ENCODE assay signal across 25 cellular contexts in genomic region chr2:70905443-70905842, GRCh38. TPM values are rescaled to one million over a fixed set of nuclear protein-coding genes. Genes with fewer than 3 reads are reported as not detected.
"Had no signal": no experiment of that assay in that cellular context is flagged by ENCODE, and none has a peak within 500 bp of the region (broad histone marks: within the 10 kb centered on the region; RNA-seq: fewer than 3 reads in every experiment).

No MANE protein-coding gene starts in this region.

- H3K4me3 ChIP-seq: adrenal gland, body of pancreas, gastrocnemius medialis, hepatocyte, right lobe of liver, tibial nerve had no signal

- H3K36me3 ChIP-seq: adrenal gland, gastrocnemius medialis, right lobe of liver, tibial nerve had no signal

- H3K9me3 ChIP-seq: body of pancreas, gastrocnemius medialis, right lobe of liver, tibial nerve had no signal

- H3K27me3 ChIP-seq: body of pancreas had no signal

- DNase-seq: activated CD4-positive, alpha-beta T cell treated with anti-CD3 and anti-CD28 coated beads for 48 hours; activated CD4-positive, alpha-beta T cell treated with anti-CD3 and anti-CD28 coated beads, Interleukin-2, amount 50 U/mL, for 48 hours; activated naive CD4-positive, alpha-beta T cell treated with anti-CD3 and anti-CD28 coated beads for 36 hours; activated naive CD8-positive, alpha-beta T cell treated with anti-CD3 and anti-CD28 coated beads for 36 hours; aorta; body of pancreas; effector CD8-positive, alpha-beta T cell; erythroblast; gastrocnemius medialis; left cardiac atrium; right lobe of liver; stimulated activated CD4-positive, alpha-beta T cell treated with anti-CD3 and anti-CD28 coated beads, Interleukin-2, amount 100 ng/mL, for 48 hours; stimulated activated naive CD4-positive, alpha-beta T cell treated with Interleukin-2 at 50 U/mL for 16 hours; T-helper 9 cell had no signal

- ATAC-seq: activated CD4-positive, CD25-positive, alpha-beta regulatory T cell treated with anti-CD3 and anti-CD28 coated beads, Interleukin-2, amount 50 U/mL, for 24 hours; body of pancreas; gastrocnemius medialis; left cardiac atrium; right lobe of liver had no signal

- H3K27ac ChIP-seq: adrenal gland, body of pancreas, gastrocnemius medialis, hepatocyte, right lobe of liver, tibial nerve, VCaP had no signal

RNA-seq across cellular contexts. Expression of gene VAX2, which starts 5.1 kb away (rescaled TPM):
- total RNA-seq: activated naive CD4-positive, alpha-beta T cell treated with anti-CD3 and anti-CD28 coated beads for 36 hours; activated naive CD8-positive, alpha-beta T cell treated with anti-CD3 and anti-CD28 coated beads for 36 hours; dermis microvascular lymphatic vessel endothelial cell; liver; mononuclear cell; right lobe of liver; urinary bladder had no signal

RNA-seq across cellular contexts. Expression of gene ATP6V1B1, which starts 30.3 kb away (rescaled TPM):
- total RNA-seq: activated naive CD4-positive, alpha-beta T cell treated with anti-CD3 and anti-CD28 coated beads for 36 hours; activated naive CD8-positive, alpha-beta T cell treated with anti-CD3 and anti-CD28 coated beads for 36 hours; dermis microvascular lymphatic vessel endothelial cell; liver; mononuclear cell; temporal lobe had no signal
- polyA plus RNA-seq: keratinocyte, liver had no signal
